ENCODE assay signal across 8 cellular contexts in genomic region chr9:74742792-74743389, GRCh38.
DNase-seq lines count a peak whose midpoint lies in the region; ATAC-seq and TF ChIP-seq lines count a peak whose summit lies in the region.

No MANE protein-coding gene starts in this region.

- peak overlapping the region in 1 of 2 experiments; percentile 44; a peak in 1 of 4 replicates for H3K4me3 ChIP-seq in SK-N-SH (ENCODE audit: low read depth in 2 of 2, low read length in 1 of 2)

- H3K4me2 ChIP-seq in H9 (ENCODE audit: insufficient read depth, insufficient read length, low read length), result no peak overlapping the region
- no peak overlapping the region for H3K4me2 ChIP-seq in SK-N-SH

- H2BK15ac ChIP-seq in H9 (ENCODE audit: low read depth, low read length), result no peak overlapping the region

- H3K9ac ChIP-seq in H9 (ENCODE audit: extremely low read depth, insufficient read length, low read length), result no peak overlapping the region
- no peak overlapping the region for H3K9ac ChIP-seq in SK-N-SH

- no peak overlapping the region for H4K91ac ChIP-seq in H9 (ENCODE audit: insufficient read length, low read depth, low read length)

- H3K4me1 ChIP-seq in H9 (ENCODE audit: insufficient read depth, low read length), result no peaks in the 10 kb centered on the region; the same call in 1 of the 2 replicates
- no peaks in the 10 kb centered on the region for H3K4me1 ChIP-seq in SK-N-SH (ENCODE audit: control insufficient read depth in 1 of 2, insufficient read depth in 2 of 2, low read depth in 1 of 2, low read length in 1 of 2)

- H3K4ac ChIP-seq in H9 (ENCODE audit: low read depth, low read length), result no peak overlapping the region

- no peak overlapping the region for H2BK20ac ChIP-seq in H9 (ENCODE audit: low read depth, low read length, poor library complexity, severe bottlenecking)

- H3K27me3 Mint-ChIP-seq in H9 (ENCODE audit: low read depth), result no peaks in the 10 kb centered on the region
- H3K27me3 Mint-ChIP-seq in T-helper 2 cell treated with Interferon-gamma antibody and Interleukin-4, amounts not matched to agents 5 μg/mL and 100 μg/mL, for 36 hours (ENCODE audit: low read depth), result peaks cover 7% of the 10 kb centered on the region

- H3T11ph ChIP-seq in H9 (ENCODE audit: low read length), result no peak overlapping the region

- TF ChIP-seq EP300 in SK-N-SH (IDR thresholded peaks at IDR 0.05; ENCODE audit: borderline replicate concordance in 1 of 2, low read depth in 1 of 2, low read length in 1 of 2), result no peak

- H4K8ac ChIP-seq in H9 (replicated peaks; ENCODE audit: insufficient read length, low read depth, low read length), result no peak overlapping the region

- DNase-seq in DMS53 (lab: John Stamatoyannopoulos, UW) (peak; percentile 42), DMS53 treated with DMSO at 0.1 percent for 48 hours (lab: John Stamatoyannopoulos, UW; ENCODE audit: unreplicated experiment) (no peak), H9 (peak; percentile 31), SK-N-SH (peak; percentile 39), germinal center (ENCODE audit: low spot score) (peak; percentile 4), sciatic nerve (ENCODE audit: low spot score) (no peak)
- no peak for DNase-seq in T-helper 2 cell treated with Interferon-gamma antibody and Interleukin-4, amounts not matched to agents 5 μg/mL and 100 μg/mL, for 36 hours (ENCODE audit: low spot score)

- H3K27me3 ChIP-seq in H9 (ENCODE audit: insufficient read depth, low read length) (no peaks in the 10 kb centered on the region), SK-N-SH (ENCODE audit: insufficient read depth) (no peaks in the 10 kb centered on the region; the same call in 1 of the 2 replicates)

- POLR2A ChIA-PET in SK-N-SH (lab: Yijun Ruan, JAX), result no interaction called here

- CTCF ChIA-PET in SK-N-SH (lab: Yijun Ruan, JAX), result interaction anchor here (0.5 to 3.9 kb wide), 28 partner anchors 8 to 1622 kb away, joined by 3 to 28 read pairs (median 4); partner anchors contain the start of gene NMRK1

- no peaks in the 10 kb centered on the region for H3K9me2 ChIP-seq in SK-N-SH

- no peak overlapping the region for H3K23ac ChIP-seq in H9 (ENCODE audit: insufficient read length, low read depth, low read length)

- TF ChIP-seq CTCF in H9 (conservative IDR thresholded peaks at IDR 0.05) (peak; percentile 80), SK-N-SH (IDR thresholded peaks at IDR 0.05) (peak; percentile 74)

- no CpG with 5 or more reads among the region's 8 CpGs for WGBS in H9 (ENCODE audit: extremely low coverage, insufficient read length, low lambda C conversion rate)
- 5% methylated on average over 8 of the region's 8 CpGs for WGBS in SK-N-SH (ENCODE audit: low lambda C conversion rate)

- no peaks in the 10 kb centered on the region for H3F3A ChIP-seq in SK-N-SH (replicated peaks; ENCODE audit: insufficient read depth)

- H3K36me3 Mint-ChIP-seq in H9 (ENCODE audit: insufficient read depth in 1 of 3, low read depth in 3 of 3), result no peaks in the 10 kb centered on the region
- no peaks in the 10 kb centered on the region for H3K36me3 Mint-ChIP-seq in T-helper 2 cell treated with Interferon-gamma antibody and Interleukin-4, amounts not matched to agents 5 μg/mL and 100 μg/mL, for 36 hours (ENCODE audit: low read depth)

- H3K27ac ChIP-seq in H9 (ENCODE audit: insufficient read length, low read depth, low read length) (no peak overlapping the region), SK-N-SH (ENCODE audit: low read depth in 2 of 2, low read length in 1 of 2) (no peak overlapping the region)

- no peaks in the 10 kb centered on the region for H3K79me2 ChIP-seq in H9 (ENCODE audit: insufficient read depth, low read length)
- no peaks in the 10 kb centered on the region for H3K79me2 ChIP-seq in SK-N-SH (ENCODE audit: insufficient read depth)

- no peak overlapping the region for H4K5ac ChIP-seq in H9 (ENCODE audit: insufficient read length, low read depth, low read length)

- peak; percentile 87 for TF ChIP-seq RAD21 in SK-N-SH (IDR thresholded peaks at IDR 0.05; ENCODE audit: low read length)

- no peak overlapping the region for H2AK5ac ChIP-seq in H9 (ENCODE audit: insufficient read length, low read length)

- no peak overlapping the region for H2BK120ac ChIP-seq in H9 (ENCODE audit: low read depth, low read length, poor library complexity, severe bottlenecking)

- no peak overlapping the region for H2BK12ac ChIP-seq in H9 (ENCODE audit: insufficient read length, low read depth, low read length)

- H3K56ac ChIP-seq in H9 (ENCODE audit: insufficient read length, low read depth, low read length), result no peak overlapping the region

- peak; percentile 71 for ATAC-seq in sciatic nerve
- ATAC-seq in HG02973 (IDR thresholded peaks at IDR 0.05; ENCODE audit: unreplicated experiment), result no peak

- no peaks in the 10 kb centered on the region for H3K79me1 ChIP-seq in H9 (ENCODE audit: insufficient read depth, low read depth, low read length, poor library complexity, severe bottlenecking)

- H3K4me1 Mint-ChIP-seq in H9, result peaks cover 5 to 7% of the 10 kb centered on the region in 2 experiments
- H3K4me1 Mint-ChIP-seq in T-helper 2 cell treated with Interferon-gamma antibody and Interleukin-4, amounts not matched to agents 5 μg/mL and 100 μg/mL, for 36 hours (ENCODE audit: low read depth), result no peaks in the 10 kb centered on the region

- no peaks in the 10 kb centered on the region for H4K20me1 ChIP-seq in H9 (ENCODE audit: control insufficient read depth, insufficient read depth, insufficient read length)
- H4K20me1 ChIP-seq in SK-N-SH (ENCODE audit: insufficient read depth), result no peaks in the 10 kb centered on the region

- no peak overlapping the region for H2BK5ac ChIP-seq in H9 (ENCODE audit: insufficient read length, low read length)

- no peaks in the 10 kb centered on the region for H3K36me3 ChIP-seq in SK-N-SH (replicated peaks in 1 of 2; ENCODE audit: control insufficient read depth in 1 of 2, insufficient read depth in 2 of 2, low read length in 1 of 2)

- H3K18ac ChIP-seq in H9 (ENCODE audit: insufficient read length, low read depth, low read length), result no peak overlapping the region

- intact Hi-C loops in sciatic nerve (cut with DNase I), result no loop called here

- H2AFZ ChIP-seq in H9 (ENCODE audit: low read length) (no peak overlapping the region), SK-N-SH (ENCODE audit: low read depth) (no peak overlapping the region)

- H3K23me2 ChIP-seq in H9 (ENCODE audit: insufficient read length, low read depth, low read length, poor library complexity, severe bottlenecking), result no peaks in the 10 kb centered on the region

- H3K9me3 Mint-ChIP-seq in H9, result no peaks in the 10 kb centered on the region
- H3K9me3 Mint-ChIP-seq in T-helper 2 cell treated with Interferon-gamma antibody and Interleukin-4, amounts not matched to agents 5 μg/mL and 100 μg/mL, for 36 hours, result no peaks in the 10 kb centered on the region

- H3K4me3 Mint-ChIP-seq in H9, result no peak overlapping the region
- H3K4me3 Mint-ChIP-seq in T-helper 2 cell treated with Interferon-gamma antibody and Interleukin-4, amounts not matched to agents 5 μg/mL and 100 μg/mL, for 36 hours, result no peak overlapping the region

- no peak overlapping the region for H3K27ac Mint-ChIP-seq in H9
- no peak overlapping the region for H3K27ac Mint-ChIP-seq in T-helper 2 cell treated with Interferon-gamma antibody and Interleukin-4, amounts not matched to agents 5 μg/mL and 100 μg/mL, for 36 hours

- no peak overlapping the region for H3K14ac ChIP-seq in H9 (ENCODE audit: insufficient read depth, low read length)

- H3K9me3 ChIP-seq in H9 (ENCODE audit: control insufficient read depth, low read depth, low read length) (no peaks in the 10 kb centered on the region), SK-N-SH (no peaks in the 10 kb centered on the region)

TF ChIP-seq in SK-N-SH, 30 proteins besides CTCF, POLR2A, EP300 and RAD21:
- TF ChIP-seq, protein P1, sequence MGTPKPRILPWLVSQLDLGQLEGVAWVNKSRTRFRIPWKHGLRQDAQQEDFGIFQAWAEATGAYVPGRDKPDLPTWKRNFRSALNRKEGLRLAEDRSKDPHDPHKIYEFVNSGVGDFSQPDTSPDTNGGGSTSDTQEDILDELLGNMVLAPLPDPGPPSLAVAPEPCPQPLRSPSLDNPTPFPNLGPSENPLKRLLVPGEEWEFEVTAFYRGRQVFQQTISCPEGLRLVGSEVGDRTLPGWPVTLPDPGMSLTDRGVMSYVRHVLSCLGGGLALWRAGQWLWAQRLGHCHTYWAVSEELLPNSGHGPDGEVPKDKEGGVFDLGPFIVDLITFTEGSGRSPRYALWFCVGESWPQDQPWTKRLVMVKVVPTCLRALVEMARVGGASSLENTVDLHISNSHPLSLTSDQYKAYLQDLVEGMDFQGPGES (IDR thresholded peaks at IDR 0.05; ENCODE audit: low read depth, low read length), result no peak
- TF ChIP-seq, protein P2, sequence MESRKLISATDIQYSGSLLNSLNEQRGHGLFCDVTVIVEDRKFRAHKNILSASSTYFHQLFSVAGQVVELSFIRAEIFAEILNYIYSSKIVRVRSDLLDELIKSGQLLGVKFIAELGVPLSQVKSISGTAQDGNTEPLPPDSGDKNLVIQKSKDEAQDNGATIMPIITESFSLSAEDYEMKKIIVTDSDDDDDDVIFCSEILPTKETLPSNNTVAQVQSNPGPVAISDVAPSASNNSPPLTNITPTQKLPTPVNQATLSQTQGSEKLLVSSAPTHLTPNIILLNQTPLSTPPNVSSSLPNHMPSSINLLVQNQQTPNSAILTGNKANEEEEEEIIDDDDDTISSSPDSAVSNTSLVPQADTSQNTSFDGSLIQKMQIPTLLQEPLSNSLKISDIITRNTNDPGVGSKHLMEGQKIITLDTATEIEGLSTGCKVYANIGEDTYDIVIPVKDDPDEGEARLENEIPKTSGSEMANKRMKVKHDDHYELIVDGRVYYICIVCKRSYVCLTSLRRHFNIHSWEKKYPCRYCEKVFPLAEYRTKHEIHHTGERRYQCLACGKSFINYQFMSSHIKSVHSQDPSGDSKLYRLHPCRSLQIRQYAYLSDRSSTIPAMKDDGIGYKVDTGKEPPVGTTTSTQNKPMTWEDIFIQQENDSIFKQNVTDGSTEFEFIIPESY (IDR thresholded peaks at IDR 0.05; ENCODE audit: borderline replicate concordance, low read depth), result no peak
- TF ChIP-seq NRF1 (IDR thresholded peaks at IDR 0.05; ENCODE audit: low read depth, low read length), result no peak
- TF ChIP-seq, protein P3, sequence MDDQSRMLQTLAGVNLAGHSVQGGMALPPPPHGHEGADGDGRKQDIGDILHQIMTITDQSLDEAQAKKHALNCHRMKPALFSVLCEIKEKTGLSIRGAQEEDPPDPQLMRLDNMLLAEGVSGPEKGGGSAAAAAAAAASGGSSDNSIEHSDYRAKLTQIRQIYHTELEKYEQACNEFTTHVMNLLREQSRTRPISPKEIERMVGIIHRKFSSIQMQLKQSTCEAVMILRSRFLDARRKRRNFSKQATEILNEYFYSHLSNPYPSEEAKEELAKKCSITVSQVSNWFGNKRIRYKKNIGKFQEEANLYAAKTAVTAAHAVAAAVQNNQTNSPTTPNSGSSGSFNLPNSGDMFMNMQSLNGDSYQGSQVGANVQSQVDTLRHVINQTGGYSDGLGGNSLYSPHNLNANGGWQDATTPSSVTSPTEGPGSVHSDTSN (IDR thresholded peaks at IDR 0.05), result no peak
- TF ChIP-seq EZH2phosphoT487 (IDR thresholded peaks at IDR 0.05; ENCODE audit: borderline replicate concordance, low read depth), result no peak
- TF ChIP-seq SMC3 (IDR thresholded peaks at IDR 0.05; ENCODE audit: low read depth, low read length), result peak; percentile 49; the same call in 1 of the 2 replicates

Comparison
In these comparisons a context has a peak if more than half of its experiments do, and no peak if none do; other contexts are left out.
1. DNase-seq: peak in DMS53 (single experiment), H9 (single experiment), SK-N-SH (single experiment) and germinal center (single experiment); none in DMS53 treated with DMSO at 0.1 percent for 48 hours (single experiment), sciatic nerve (single experiment) and T-helper 2 cell treated with Interferon-gamma antibody and Interleukin-4, amounts not matched to agents 5 μg/mL and 100 μg/mL, for 36 hours (single experiment).